27 cellular contexts compared by ENCODE assay signal in the genomic region with DNA sequence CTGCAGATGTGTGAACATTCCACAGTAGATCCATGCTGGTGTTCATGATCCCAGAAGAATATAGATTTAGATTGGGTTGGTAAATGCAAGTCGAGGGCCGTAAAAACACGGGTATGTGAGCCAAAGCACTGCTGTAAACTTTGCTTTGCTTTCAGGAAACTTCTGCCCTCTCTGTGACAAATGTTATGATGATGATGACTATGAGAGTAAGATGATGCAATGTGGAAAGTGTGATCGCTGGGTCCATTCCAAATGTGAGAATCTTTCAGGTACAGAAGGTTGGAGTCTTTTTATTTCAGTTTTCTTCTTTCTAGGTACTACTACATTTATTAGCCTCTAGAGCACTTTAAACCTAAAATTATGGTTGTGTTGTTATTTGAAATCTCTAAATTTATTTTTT. TPM values are rescaled to one million over a fixed set of nuclear protein-coding genes. Genes with fewer than 3 reads are reported as not detected.
"Had no signal": no experiment of that assay in that cellular context is flagged by ENCODE, and none has a peak within 500 bp of the region (broad histone marks: within the 10 kb centered on the region; RNA-seq: fewer than 3 reads in every experiment).

No MANE protein-coding gene starts in this region.

- H3K4me3 ChIP-seq: adrenal gland, ascending aorta, lung, neural progenitor cell, sigmoid colon, SJCRH30, smooth muscle cell, tibial artery had no signal

- H3K4me1 ChIP-seq: adrenal gland, ascending aorta, neural progenitor cell, sigmoid colon, SJCRH30, tibial artery had no signal

- H3K4me1 Mint-ChIP-seq: neural progenitor cell had no signal

- H3K9me3 Mint-ChIP-seq: dendritic cell treated with granulocyte-macrophage colony-stimulating factor and Interleukin-4, amounts not matched to agents 40 ng/mL and 50 ng/mL, for 4 days; immature natural killer cell; naive thymus-derived CD4-positive, alpha-beta T cell; neural progenitor cell had no signal

- H2AFZ ChIP-seq: neural progenitor cell had no signal

- H3K9me3 ChIP-seq: adrenal gland, ascending aorta, sigmoid colon, SJCRH30, tibial artery had no signal

- H3K27ac ChIP-seq: adrenal gland, ascending aorta, brain microvascular endothelial cell, neural progenitor cell, sigmoid colon, SJCRH30, tibial artery, WERI-Rb-1 had no signal

- H3K27me3 ChIP-seq: adrenal gland, ascending aorta, brain microvascular endothelial cell, neural progenitor cell, sigmoid colon, SJCRH30, tibial artery had no signal

- H3K27me3 Mint-ChIP-seq: dendritic cell treated with granulocyte-macrophage colony-stimulating factor and Interleukin-4, amounts not matched to agents 40 ng/mL and 50 ng/mL, for 4 days; naive thymus-derived CD4-positive, alpha-beta T cell had no signal

- H3K9ac ChIP-seq: neural progenitor cell had no signal

- H3K4me3 Mint-ChIP-seq: dendritic cell treated with granulocyte-macrophage colony-stimulating factor and Interleukin-4, amounts not matched to agents 40 ng/mL and 50 ng/mL, for 4 days; immature natural killer cell; naive thymus-derived CD4-positive, alpha-beta T cell; neural progenitor cell had no signal

- DNase-seq: activated CD4-positive, CD25-positive, alpha-beta regulatory T cell treated with anti-CD3 and anti-CD28 coated beads, Interleukin-2, amount 50 U/mL, for 72 hours; activated CD8-positive, alpha-beta memory T cell treated with anti-CD3 and anti-CD28 coated beads for 24 hours; activated CD8-positive, alpha-beta memory T cell treated with anti-CD3 and anti-CD28 coated beads, Interleukin-2, amount 50 U/mL, for 4 hours; adrenal gland; brain microvascular endothelial cell; caudate nucleus; effector CD4-positive, alpha-beta T cell; erythroblast; foreskin fibroblast; immature natural killer cell; naive thymus-derived CD4-positive, alpha-beta T cell; sigmoid colon; SJCRH30; stimulated activated CD4-positive, alpha-beta T cell treated with anti-CD3 and anti-CD28 coated beads, Interleukin-15, amount 100 ng/mL, for 24 hours; stimulated activated CD4-positive, alpha-beta T cell treated with anti-CD3 and anti-CD28 coated beads, Interleukin-4, amount 100 ng/mL, for 1 hour; stimulated activated naive CD4-positive, alpha-beta T cell treated with Interleukin-2 at 50 U/mL for 16 hours; T-helper 1 cell; tibial artery; WERI-Rb-1 had no signal

- H3K27ac Mint-ChIP-seq: dendritic cell treated with granulocyte-macrophage colony-stimulating factor and Interleukin-4, amounts not matched to agents 40 ng/mL and 50 ng/mL, for 4 days; neural progenitor cell had no signal

- ATAC-seq: left lobe of liver; naive thymus-derived CD4-positive, alpha-beta T cell had no signal

- H3K4me2 ChIP-seq: neural progenitor cell, smooth muscle cell had no signal

RNA-seq across cellular contexts. Expression of gene TTC36, which starts 36.2 kb away (rescaled TPM):
- total RNA-seq: mesenteric fat pad, smooth muscle cell had no signal
- polyA plus RNA-seq: fibroblast of lung had no signal
